ENCODE assay signal across 15 cellular contexts in genomic region chr2:172865422-172865821, GRCh38.
DNase-seq lines count a peak whose midpoint lies in the region; ATAC-seq, FAIRE-seq and TF ChIP-seq lines count a peak whose summit lies in the region.
"Had no signal": no experiment of that assay in that cellular context is flagged by ENCODE, and none has a peak within 500 bp of the region (broad histone marks: within the 10 kb centered on the region; RNA-seq: fewer than 3 reads in every experiment).

No MANE protein-coding gene starts in this region.

- no peak for TF ChIP-seq RAD21 in A549 (conservative IDR thresholded peaks at IDR 0.05 in 1 of 2, IDR thresholded peaks at IDR 0.05 in 1 of 2)

- H3K4me1 ChIP-seq in A549 (no peaks in the 10 kb centered on the region; the same call in 2 of the 3 replicates), OCI-LY3 (ENCODE audit: low read length) (peaks cover 3% of the 10 kb centered on the region; the same call in 1 of the 2 replicates)

- H3K27me3 ChIP-seq in OCI-LY3 (ENCODE audit: low read depth, low read length), result peaks cover 18% of the 10 kb centered on the region
- H3K27me3 ChIP-seq: vagina had no signal

- TF ChIP-seq CTCF in A549 (IDR thresholded peaks at IDR 0.05) (0 out of 3 replicates have a peak, but pooled peaks have one; percentile 9), GM12873 (IDR thresholded peaks at IDR 0.05; ENCODE audit: insufficient read depth, low read depth, low read length, missing control alignments) (peak; percentile 25), OCI-LY3 (IDR thresholded peaks at IDR 0.05; ENCODE audit: low read depth, low read length) (peak; percentile 23; the same call in 1 of the 2 replicates), epithelial cell of esophagus (IDR thresholded peaks at IDR 0.05; ENCODE audit: insufficient read depth, low read depth, low read length, missing control alignments) (peak; percentile 37)

- H3K4me2 ChIP-seq in A549, result no peak overlapping the region
- H3K4me2 ChIP-seq in OCI-LY3 (ENCODE audit: low read length), result no peak overlapping the region

- H3K27ac ChIP-seq in A549 (no peak overlapping the region), OCI-LY3 (ENCODE audit: low read length) (no peak overlapping the region)
- H3K27ac ChIP-seq: vagina had no signal

- TF ChIP-seq POLR2A in A549 (IDR thresholded peaks at IDR 0.05; ENCODE audit: low read length), result no peak

- no peak overlapping the region for H3K4me3 ChIP-seq in A549
- H3K4me3 ChIP-seq in OCI-LY3 (ENCODE audit: low read length), result no peak overlapping the region
- H3K4me3 ChIP-seq in epithelial cell of esophagus (ENCODE audit: low read length), result no peak overlapping the region
- H3K4me3 ChIP-seq: mucosa of descending colon, vagina had no signal

- no peak overlapping the region for H2AFZ ChIP-seq in OCI-LY3 (ENCODE audit: low read depth, low read length)

- no peak overlapping the region for H3K9ac ChIP-seq in OCI-LY3 (ENCODE audit: low read length)

- peak in 1 of 2 experiments; percentile 72; a peak in 3 of 6 replicates for ATAC-seq in A549
- ATAC-seq: mucosa of descending colon had no signal

- CTCF ChIA-PET in A549 (lab: Yijun Ruan, JAX), result interaction anchor here (0.7 to 3.6 kb wide), 5 partner anchors 14 to 89 kb away, joined by 3 to 15 read pairs (median 3); no protein-coding TSS in a partner anchor

- 50% methylated on average over 3 of the region's 3 CpGs for WGBS in A549 (ENCODE audit: missing lambda C conversion rate)

- H3K9me3 ChIP-seq in A549 (no peaks in the 10 kb centered on the region), OCI-LY3 (ENCODE audit: insufficient read depth, low read length) (no peaks in the 10 kb centered on the region)
- H3K9me3 ChIP-seq: mucosa of descending colon, vagina had no signal

- no peaks in the 10 kb centered on the region for H3K36me3 ChIP-seq in OCI-LY3 (replicated peaks; ENCODE audit: low read depth, low read length)
- H3K36me3 ChIP-seq: vagina had no signal

- POLR2A ChIA-PET in A549 (lab: Yijun Ruan, JAX), result no interaction called here

- no peak for TF ChIP-seq EP300 in A549 (IDR thresholded peaks at IDR 0.05)

- DNase-seq in A549 (ENCODE audit: low read depth in 1 of 2, low spot score in 1 of 2), result peak in 1 of 2 experiments; percentile 11
- peak; percentile 58 for DNase-seq in epithelial cell of esophagus (ENCODE audit: low read depth)
- DNase-seq in KG1 (lab: John Stamatoyannopoulos, UW), result no peak
- no peak for DNase-seq in effector CD4-positive, alpha-beta T cell
- no peak for DNase-seq in NCI-H446 treated with DMSO at 0.1 percent for 48 hours (lab: John Stamatoyannopoulos, UW)
- no peak for DNase-seq in DMS 273 (lab: John Stamatoyannopoulos, UW; ENCODE audit: unreplicated experiment)
- DNase-seq: activated CD4-positive, alpha-beta T cell treated with anti-CD3 and anti-CD28 coated beads, Interleukin-2, amount 50 U/mL, for 4 hours; activated gamma-delta T cell; central memory CD4-positive, alpha-beta T cell; stimulated activated CD4-positive, alpha-beta T cell treated with anti-CD3 and anti-CD28 coated beads, Interleukin-2, amount 100 ng/mL, for 24 hours had no signal

- no peak for FAIRE-seq in A549 (lab: Jason Lieb, UNC)
- FAIRE-seq: G401.6 had no signal

- H3K79me2 ChIP-seq in OCI-LY3 (ENCODE audit: low read length), result no peaks in the 10 kb centered on the region

- H4K20me1 ChIP-seq in OCI-LY3 (ENCODE audit: insufficient read depth, low read length), result no peaks in the 10 kb centered on the region

TF ChIP-seq in A549, 52 proteins besides CTCF, POLR2A, EP300 and RAD21:
- no peak for TF ChIP-seq GATA3 (IDR thresholded peaks at IDR 0.05; ENCODE audit: borderline replicate concordance)
